In the genomic region with DNA sequence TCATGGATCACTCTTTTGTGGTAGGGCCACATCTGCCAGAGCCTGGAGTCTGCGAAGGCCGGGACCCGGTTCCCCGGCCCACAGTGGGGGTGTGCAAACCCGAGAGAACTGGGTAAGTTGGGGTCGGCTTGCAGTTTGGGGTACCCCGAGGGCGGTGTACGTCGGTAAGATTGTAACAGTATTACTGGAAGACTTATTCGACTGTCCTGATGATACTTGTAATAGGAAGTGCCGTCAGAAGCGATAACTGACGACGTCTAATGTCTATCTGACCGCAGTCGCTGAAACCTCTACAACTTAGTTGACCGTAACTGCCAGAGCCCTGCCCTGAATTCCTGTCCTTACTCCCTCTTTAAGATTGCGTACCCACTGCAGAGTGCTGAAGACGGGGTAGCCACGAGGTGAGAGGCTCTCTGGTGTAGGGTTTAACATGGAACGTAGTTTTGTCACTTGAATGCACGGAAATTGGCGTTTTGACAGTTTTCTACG, we compare ENCODE assay signal across 1 cellular context.
TF ChIP-seq lines count a peak whose summit lies in the region.

No MANE protein-coding gene starts in this region.

TF ChIP-seq in HEK293, 187 proteins besides CTCF, POLR2A, EP300 and RAD21:
- TF ChIP-seq, protein P1, sequence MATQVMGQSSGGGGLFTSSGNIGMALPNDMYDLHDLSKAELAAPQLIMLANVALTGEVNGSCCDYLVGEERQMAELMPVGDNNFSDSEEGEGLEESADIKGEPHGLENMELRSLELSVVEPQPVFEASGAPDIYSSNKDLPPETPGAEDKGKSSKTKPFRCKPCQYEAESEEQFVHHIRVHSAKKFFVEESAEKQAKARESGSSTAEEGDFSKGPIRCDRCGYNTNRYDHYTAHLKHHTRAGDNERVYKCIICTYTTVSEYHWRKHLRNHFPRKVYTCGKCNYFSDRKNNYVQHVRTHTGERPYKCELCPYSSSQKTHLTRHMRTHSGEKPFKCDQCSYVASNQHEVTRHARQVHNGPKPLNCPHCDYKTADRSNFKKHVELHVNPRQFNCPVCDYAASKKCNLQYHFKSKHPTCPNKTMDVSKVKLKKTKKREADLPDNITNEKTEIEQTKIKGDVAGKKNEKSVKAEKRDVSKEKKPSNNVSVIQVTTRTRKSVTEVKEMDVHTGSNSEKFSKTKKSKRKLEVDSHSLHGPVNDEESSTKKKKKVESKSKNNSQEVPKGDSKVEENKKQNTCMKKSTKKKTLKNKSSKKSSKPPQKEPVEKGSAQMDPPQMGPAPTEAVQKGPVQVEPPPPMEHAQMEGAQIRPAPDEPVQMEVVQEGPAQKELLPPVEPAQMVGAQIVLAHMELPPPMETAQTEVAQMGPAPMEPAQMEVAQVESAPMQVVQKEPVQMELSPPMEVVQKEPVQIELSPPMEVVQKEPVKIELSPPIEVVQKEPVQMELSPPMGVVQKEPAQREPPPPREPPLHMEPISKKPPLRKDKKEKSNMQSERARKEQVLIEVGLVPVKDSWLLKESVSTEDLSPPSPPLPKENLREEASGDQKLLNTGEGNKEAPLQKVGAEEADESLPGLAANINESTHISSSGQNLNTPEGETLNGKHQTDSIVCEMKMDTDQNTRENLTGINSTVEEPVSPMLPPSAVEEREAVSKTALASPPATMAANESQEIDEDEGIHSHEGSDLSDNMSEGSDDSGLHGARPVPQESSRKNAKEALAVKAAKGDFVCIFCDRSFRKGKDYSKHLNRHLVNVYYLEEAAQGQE (tag by site-specific recombination; IDR thresholded peaks at IDR 0.05): no peak
TF ChIP-seq in HEK293: peak in this region for 0.
